ENCODE assay signal across 8 cellular contexts in the genomic region with DNA sequence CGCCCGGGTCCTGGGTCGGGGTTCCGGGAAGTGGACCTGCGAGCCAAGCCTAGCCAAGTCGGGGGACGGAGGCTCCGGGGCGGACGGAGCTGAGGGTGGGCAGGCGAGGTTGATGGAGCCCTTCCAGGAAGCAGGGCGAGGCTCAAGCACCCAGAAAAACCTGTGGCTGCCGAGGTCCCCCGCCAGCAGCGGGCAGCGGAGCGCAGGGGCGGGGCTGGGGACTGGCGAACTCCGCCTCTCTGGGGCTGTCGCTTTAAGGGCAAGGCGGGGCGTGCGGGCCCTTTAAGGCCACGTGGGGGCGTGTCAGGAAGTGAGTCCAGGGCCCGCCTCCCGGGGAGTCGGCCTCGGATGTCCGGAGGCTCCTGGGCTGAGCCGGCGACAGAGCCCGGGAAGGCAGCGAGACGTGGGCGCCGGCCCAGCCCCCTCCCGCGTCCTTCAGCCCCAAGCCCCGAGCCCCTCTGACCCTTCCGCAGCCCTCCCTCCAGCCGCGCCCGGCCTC. TPM values are rescaled to one million over a fixed set of nuclear protein-coding genes. Genes with fewer than 3 reads are reported as not detected.
DNase-seq lines count a peak whose midpoint lies in the region; ATAC-seq lines count a peak whose summit lies in the region.

Gene SLC35C1, plus strand, starts transcription at position 344 of the 499 bp plus-strand sequence. CDS start 653 bp downstream, outside the sequence.

- ATAC-seq in GM19025 (IDR thresholded peaks at IDR 0.05; ENCODE audit: low read depth, unreplicated experiment) (peak; percentile 96), HG03342 (IDR thresholded peaks at IDR 0.05; ENCODE audit: unreplicated experiment) (peak; percentile 94)

- peak; percentile 99 for DNase-seq in AG20443 (ENCODE audit: low spot score)
- DNase-seq in NCI-H460 (ENCODE audit: extremely low read depth, low read depth) = peak; percentile 89
- DNase-seq in activated CD4-positive, alpha-beta T cell treated with anti-CD3 and anti-CD28 coated beads for 1 hour = peak; percentile 92
- DNase-seq in cerebellum (ENCODE audit: low spot score) = peak; percentile 98
- peak; percentile 87 for DNase-seq in kidney glomerular epithelial cell (lab: John Stamatoyannopoulos, UW)
- peak; percentile 89 to 94 for DNase-seq in stimulated activated CD4-positive, alpha-beta T cell treated with anti-CD3 and anti-CD28 coated beads, Interleukin-1b, Interleukin-23, amount 100 ng/mL, for 1 hour (ENCODE audit: low read depth in 2 of 2)

RNA-seq across cellular contexts. Expression of gene SLC35C1, which starts in this region (rescaled TPM):
- 4.5 and 4.9 TPM in 2 replicates for total RNA-seq in NCI-H460 (2014; rRNA removed; shearing (Covaris generic))
- 4.9 and 6.6 TPM in 2 replicates for polyA plus RNA-seq in NCI-H460 (2014; cell fraction: nucleus; rRNA removed)
- total RNA-seq in cerebellum = 3.5 TPM

Comparison
In these comparisons a context has a peak if more than half of its experiments do, and no peak if none do; other contexts are left out.
1. Peak in every context shown above with its lines: DNase-seq and ATAC-seq.